ENCODE assay signal across 10 cellular contexts in genomic region chr2:11103984-11104793, GRCh38. TPM values are rescaled to one million over a fixed set of nuclear protein-coding genes. Genes with fewer than 3 reads are reported as not detected.
DNase-seq lines count a peak whose midpoint lies in the region; ATAC-seq and TF ChIP-seq lines count a peak whose summit lies in the region.
"Had no signal": no experiment of that assay in that cellular context is flagged by ENCODE, and none has a peak within 500 bp of the region (broad histone marks: within the 10 kb centered on the region; RNA-seq: fewer than 3 reads in every experiment).

No MANE protein-coding gene starts in this region.

- TF ChIP-seq RAD21 in SK-N-SH (IDR thresholded peaks at IDR 0.05; ENCODE audit: low read length) = no peak

- ATAC-seq in activated T-cell treated with anti-CD3 and anti-CD28 coated beads, Interleukin-2, amount 50 U/mL, for 4 hours = peak; percentile 81 to 84
- ATAC-seq in GM18517 (IDR thresholded peaks at IDR 0.05; ENCODE audit: unreplicated experiment) = no peak
- ATAC-seq in aorta (ENCODE audit: low FRiP score) = no peak

- peak; percentile 96 for DNase-seq in GM12864 (ENCODE audit: low read depth)
- peak; percentile 57 for DNase-seq in GM20000 (ENCODE audit: low spot score)
- no peak for DNase-seq in activated T-cell treated with anti-CD3 and anti-CD28 coated beads, Interleukin-2, amount 50 U/mL, for 4 hours
- DNase-seq in SK-N-SH = no peak
- DNase-seq in NK-92 (lab: John Stamatoyannopoulos, UW; ENCODE audit: unreplicated experiment) = no peak
- DNase-seq in aorta = no peak
- DNase-seq: NCI-H1417 treated with DMSO at 0.1 percent for 48 hours had no signal

- CTCF ChIA-PET in SK-N-SH (lab: Yijun Ruan, JAX) = interaction anchor here (3.3 kb wide), 1 partner anchor 20 kb away, joined by 19 read pairs; no protein-coding TSS in a partner anchor

- intact Hi-C loops in aorta (cut with DNase I) = no loop called here

- no peaks in the 10 kb centered on the region for H3K36me3 Mint-ChIP-seq in activated T-cell treated with anti-CD3 and anti-CD28 coated beads, Interleukin-2, amount 50 U/mL, for 4 hours (ENCODE audit: insufficient read depth)
- H3K36me3 Mint-ChIP-seq: type B pancreatic cell had no signal

- POLR2A ChIA-PET in SK-N-SH (lab: Yijun Ruan, JAX) = no interaction called here

- H3F3A ChIP-seq in SK-N-SH (replicated peaks; ENCODE audit: insufficient read depth) = no peaks in the 10 kb centered on the region

- no peak for TF ChIP-seq CTCF in GM12864 (IDR thresholded peaks at IDR 0.05; ENCODE audit: low read depth, low read length, missing control alignments)
- no peak for TF ChIP-seq CTCF in GM20000 (IDR thresholded peaks at IDR 0.05; ENCODE audit: extremely low read depth, missing control alignments)
- TF ChIP-seq CTCF in parathyroid adenoma (IDR thresholded peaks at IDR 0.05) = no peak
- TF ChIP-seq CTCF in SK-N-SH (IDR thresholded peaks at IDR 0.05) = no peak

- peaks cover 8% of the 10 kb centered on the region for H3K4me1 ChIP-seq in parathyroid adenoma
- no peaks in the 10 kb centered on the region for H3K4me1 ChIP-seq in SK-N-SH (ENCODE audit: control insufficient read depth in 1 of 2, insufficient read depth in 2 of 2, low read depth in 1 of 2, low read length in 1 of 2)
- H3K4me1 ChIP-seq in aorta (ENCODE audit: control insufficient read depth in 1 of 2, insufficient read depth in 2 of 2, low read length in 2 of 2) = no peaks in the 10 kb centered on the region

- peak overlapping the region; percentile 21 for H3K4me3 Mint-ChIP-seq in activated T-cell treated with anti-CD3 and anti-CD28 coated beads, Interleukin-2, amount 50 U/mL, for 4 hours
- H3K4me3 Mint-ChIP-seq: type B pancreatic cell had no signal

- H3K27ac ChIP-seq in parathyroid adenoma (no peak overlapping the region), SK-N-SH (ENCODE audit: low read depth in 2 of 2, low read length in 1 of 2) (no peak overlapping the region), aorta (ENCODE audit: low read depth in 1 of 2, low read length in 2 of 2) (no peak overlapping the region)

- no peaks in the 10 kb centered on the region for H3K36me3 ChIP-seq in parathyroid adenoma (ENCODE audit: control insufficient read depth, insufficient read depth, low read length)
- H3K36me3 ChIP-seq in SK-N-SH (replicated peaks in 1 of 2; ENCODE audit: control insufficient read depth in 1 of 2, insufficient read depth in 2 of 2, low read length in 1 of 2) = no peaks in the 10 kb centered on the region
- no peaks in the 10 kb centered on the region for H3K36me3 ChIP-seq in aorta (ENCODE audit: control insufficient read depth in 1 of 2, insufficient read depth in 2 of 2, low read length in 1 of 2)

- H3K4me3 ChIP-seq in GM12864 (ENCODE audit: low read depth, low read length) (no peak overlapping the region), parathyroid adenoma (ENCODE audit: low read depth, low read length) (no peak overlapping the region), SK-N-SH (ENCODE audit: low read depth in 2 of 2, low read length in 1 of 2) (no peak overlapping the region), aorta (ENCODE audit: low read length in 2 of 2) (no peak overlapping the region)

- H3K9me2 ChIP-seq in SK-N-SH = no peaks in the 10 kb centered on the region

- no peaks in the 10 kb centered on the region for H3K27me3 Mint-ChIP-seq in activated T-cell treated with anti-CD3 and anti-CD28 coated beads, Interleukin-2, amount 50 U/mL, for 4 hours (ENCODE audit: low read depth)

- whole genome bisulfite sequencing in SK-N-SH (ENCODE audit: low lambda C conversion rate) = 71% methylated on average over 18 of the region's 18 CpGs
- WGBS in aorta, 2 donors = 82 to 84% methylated on average over 18 of the region's 18 CpGs

- H3K9me3 ChIP-seq in parathyroid adenoma (ENCODE audit: control insufficient read depth, low read length) (no peaks in the 10 kb centered on the region), SK-N-SH (no peaks in the 10 kb centered on the region), aorta (ENCODE audit: control insufficient read depth, low read length) (no peaks in the 10 kb centered on the region)

- H3K27me3 ChIP-seq in parathyroid adenoma (ENCODE audit: control insufficient read depth, insufficient read depth, low read length) (no peaks in the 10 kb centered on the region), SK-N-SH (ENCODE audit: insufficient read depth) (no peaks in the 10 kb centered on the region), aorta (ENCODE audit: control insufficient read depth in 1 of 2, insufficient read depth in 2 of 2, low read length in 1 of 2) (no peaks in the 10 kb centered on the region)

- H4K20me1 ChIP-seq in SK-N-SH (ENCODE audit: insufficient read depth) = no peaks in the 10 kb centered on the region

- no peak for TF ChIP-seq EP300 in SK-N-SH (IDR thresholded peaks at IDR 0.05; ENCODE audit: borderline replicate concordance in 1 of 2, low read depth in 1 of 2, low read length in 1 of 2)

- peaks cover 34% of the 10 kb centered on the region for H3K4me1 Mint-ChIP-seq in activated T-cell treated with anti-CD3 and anti-CD28 coated beads, Interleukin-2, amount 50 U/mL, for 4 hours (ENCODE audit: low read depth)

- peak overlapping the region; percentile 58 for H2AFZ ChIP-seq in parathyroid adenoma
- no peak overlapping the region for H2AFZ ChIP-seq in SK-N-SH (ENCODE audit: low read depth)

- H3K4me2 ChIP-seq in parathyroid adenoma (ENCODE audit: low read length) (no peak overlapping the region), SK-N-SH (no peak overlapping the region)

- H3K79me2 ChIP-seq in parathyroid adenoma (no peaks in the 10 kb centered on the region), SK-N-SH (ENCODE audit: insufficient read depth) (no peaks in the 10 kb centered on the region)

- no peak overlapping the region for H3K9ac ChIP-seq in parathyroid adenoma
- no peak overlapping the region for H3K9ac ChIP-seq in SK-N-SH

- no peaks in the 10 kb centered on the region for H3K9me3 Mint-ChIP-seq in activated T-cell treated with anti-CD3 and anti-CD28 coated beads, Interleukin-2, amount 50 U/mL, for 4 hours
- H3K9me3 Mint-ChIP-seq: type B pancreatic cell had no signal

TF ChIP-seq in SK-N-SH, 30 proteins besides CTCF, POLR2A, EP300 and RAD21:
- TF ChIP-seq TEAD4 (IDR thresholded peaks at IDR 0.05; ENCODE audit: borderline replicate concordance, insufficient read depth) = no peak
- no peak for TF ChIP-seq SMC3 (IDR thresholded peaks at IDR 0.05; ENCODE audit: low read depth, low read length)
- TF ChIP-seq JUND (IDR thresholded peaks at IDR 0.05) = no peak
- no peak for TF ChIP-seq GATA2 (CRISPR knock-in tag; IDR thresholded peaks at IDR 0.05)
- no peak for TF ChIP-seq CHD2 (IDR thresholded peaks at IDR 0.05; ENCODE audit: low read length, partially characterized antibody)
- no peak for TF ChIP-seq FOXM1 (IDR thresholded peaks at IDR 0.05; ENCODE audit: low read depth)
- TF ChIP-seq PBX3 (IDR thresholded peaks at IDR 0.05) = no peak
- TF ChIP-seq, protein P1, sequence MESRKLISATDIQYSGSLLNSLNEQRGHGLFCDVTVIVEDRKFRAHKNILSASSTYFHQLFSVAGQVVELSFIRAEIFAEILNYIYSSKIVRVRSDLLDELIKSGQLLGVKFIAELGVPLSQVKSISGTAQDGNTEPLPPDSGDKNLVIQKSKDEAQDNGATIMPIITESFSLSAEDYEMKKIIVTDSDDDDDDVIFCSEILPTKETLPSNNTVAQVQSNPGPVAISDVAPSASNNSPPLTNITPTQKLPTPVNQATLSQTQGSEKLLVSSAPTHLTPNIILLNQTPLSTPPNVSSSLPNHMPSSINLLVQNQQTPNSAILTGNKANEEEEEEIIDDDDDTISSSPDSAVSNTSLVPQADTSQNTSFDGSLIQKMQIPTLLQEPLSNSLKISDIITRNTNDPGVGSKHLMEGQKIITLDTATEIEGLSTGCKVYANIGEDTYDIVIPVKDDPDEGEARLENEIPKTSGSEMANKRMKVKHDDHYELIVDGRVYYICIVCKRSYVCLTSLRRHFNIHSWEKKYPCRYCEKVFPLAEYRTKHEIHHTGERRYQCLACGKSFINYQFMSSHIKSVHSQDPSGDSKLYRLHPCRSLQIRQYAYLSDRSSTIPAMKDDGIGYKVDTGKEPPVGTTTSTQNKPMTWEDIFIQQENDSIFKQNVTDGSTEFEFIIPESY (IDR thresholded peaks at IDR 0.05; ENCODE audit: borderline replicate concordance, low read depth) = no peak
- no peak for TF ChIP-seq EZH2phosphoT487 (IDR thresholded peaks at IDR 0.05; ENCODE audit: borderline replicate concordance, low read depth)
- TF ChIP-seq GABPA (IDR thresholded peaks at IDR 0.05; ENCODE audit: low read depth) = no peak
- TF ChIP-seq NRF1 (IDR thresholded peaks at IDR 0.05; ENCODE audit: low read depth, low read length) = no peak
- no peak for TF ChIP-seq SIN3A (IDR thresholded peaks at IDR 0.05; ENCODE audit: borderline replicate concordance, low read depth, low read length)
- TF ChIP-seq USF1 (IDR thresholded peaks at IDR 0.05; ENCODE audit: borderline replicate concordance, low read depth) = no peak
- TF ChIP-seq ELF1 (IDR thresholded peaks at IDR 0.05) = no peak
- TF ChIP-seq POLR2AphosphoS5 (IDR thresholded peaks at IDR 0.05; ENCODE audit: low read depth, low read length) = no peak
- no peak for TF ChIP-seq YY1 (IDR thresholded peaks at IDR 0.05; ENCODE audit: low read depth)
- no peak for TF ChIP-seq TCF12 (IDR thresholded peaks at IDR 0.05)
- no peak for TF ChIP-seq FOXJ3 (CRISPR knock-in tag; IDR thresholded peaks at IDR 0.05)
TF ChIP-seq in SK-N-SH: peak in this region for 0.

RNA-seq across cellular contexts. Expression of gene SLC66A3, which starts 51.1 kb away (rescaled TPM):
- 1 to 10 TPM; 5.3 to 6.9 (median 6.7) TPM for total RNA-seq in activated T-cell treated with anti-CD3 and anti-CD28 coated beads, Interleukin-2, amount 50 U/mL, for 4 hours
- polyA plus RNA-seq in SK-N-SH (2012; rRNA removed) (49.0 and 53.9 TPM in 2 replicates), aorta (10 to 100 TPM; 28.8 to 47.5 TPM)
- polyA plus RNA-seq in SK-N-SH (2012; cell fraction: cytosol; rRNA removed) = 43.8 and 49.4 TPM in 2 replicates
- 40.4 and 57.5 TPM in 2 replicates for polyA plus RNA-seq in SK-N-SH (2012; cell fraction: nucleus; rRNA removed)
- total RNA-seq in aorta = 10 to 100 TPM; 15.1 to 30.4 TPM

Comparison
In these comparisons a context has a peak if more than half of its experiments do, and no peak if none do; other contexts are left out.
1. DNase-seq: peak in GM12864 (single experiment) and GM20000 (single experiment); none in activated T-cell treated with anti-CD3 and anti-CD28 coated beads, Interleukin-2, amount 50 U/mL, for 4 hours (single experiment), SK-N-SH (single experiment), NK-92 (single experiment) and aorta (0 of 2).
2. ATAC-seq: peak in activated T-cell treated with anti-CD3 and anti-CD28 coated beads, Interleukin-2, amount 50 U/mL, for 4 hours (2 of 2); none in GM18517 (single experiment) and aorta (single experiment).